In the genomic region with DNA sequence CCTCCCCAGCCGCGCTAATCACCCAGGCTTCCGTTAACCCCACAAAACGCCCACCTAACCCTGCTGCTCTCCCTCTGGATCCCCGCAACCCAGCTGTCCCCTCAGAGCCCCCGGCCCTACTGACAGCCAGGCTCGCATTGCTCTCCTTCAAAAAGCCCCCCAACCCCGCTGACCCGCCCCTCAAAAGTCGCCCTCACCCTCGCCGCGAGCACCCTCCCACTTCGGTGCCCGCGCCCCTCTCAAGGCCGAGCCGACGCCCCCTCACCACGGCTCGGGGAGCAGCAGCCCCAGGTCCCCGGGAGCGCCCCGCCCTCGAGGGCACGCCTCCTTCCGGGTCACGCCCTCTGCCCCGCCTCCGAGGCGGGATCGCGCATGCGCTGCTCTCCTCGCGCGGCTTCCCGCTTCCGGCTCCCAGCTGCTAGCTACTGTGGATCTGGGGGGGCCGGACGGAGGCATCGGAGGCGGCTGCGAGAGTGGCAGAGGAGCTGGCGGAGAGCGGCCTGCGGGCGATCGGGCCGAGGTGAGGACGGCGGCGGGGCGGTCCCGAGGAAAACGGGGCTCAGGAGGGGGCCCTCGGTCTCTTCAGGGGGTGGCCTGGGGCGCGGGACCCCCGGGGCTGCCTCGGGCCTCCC, we compare ENCODE assay signal across 8 cellular contexts. TPM values are rescaled to one million over a fixed set of nuclear protein-coding genes. Genes with fewer than 3 reads are reported as not detected.
DNase-seq lines count a peak whose midpoint lies in the region; ATAC-seq and TF ChIP-seq lines count a peak whose summit lies in the region.

No MANE protein-coding gene starts in this region.

- peak overlapping the region; percentile 51 for H3K27ac ChIP-seq in rectal smooth muscle tissue (ENCODE audit: low read depth, low read length)
- H3K27ac ChIP-seq in uterus: peak overlapping the region; percentile 67 to 81

- intact Hi-C loops in uterus (cut with DNase I; ENCODE audit: low total_unique reads): no loop called here

- peaks cover 12% of the 10 kb centered on the region for H3K4me1 ChIP-seq in rectal smooth muscle tissue (ENCODE audit: control insufficient read depth, insufficient read depth, low read length)
- no peaks in the 10 kb centered on the region for H3K4me1 ChIP-seq in uterus

- H3K36me3 ChIP-seq in rectal smooth muscle tissue (ENCODE audit: control insufficient read depth, insufficient read depth, low read length) (peaks cover 6% of the 10 kb centered on the region), uterus (no peaks in the 10 kb centered on the region)

- DNase-seq in NCI-H1930 (lab: John Stamatoyannopoulos, UW) (peak; percentile 58 to 73), T1000 (lab: John Stamatoyannopoulos, UW) (peak; percentile 88), astrocyte of the hippocampus (ENCODE audit: low read depth, low spot score) (peak; percentile 97), hepatic stellate cell (ENCODE audit: low spot score) (peak; percentile 95), uterus (peak; percentile 84 to 94)

- H3K9ac ChIP-seq in rectal smooth muscle tissue (ENCODE audit: low read length): peak overlapping the region; percentile 57

- ATAC-seq in HG02870 (IDR thresholded peaks at IDR 0.05; ENCODE audit: unreplicated experiment): peak; percentile 62

- H3K4me3 ChIP-seq in rectal smooth muscle tissue (ENCODE audit: low read length) (peak overlapping the region; percentile 81), uterus (peak overlapping the region; percentile 90 to 99)

- TF ChIP-seq POLR2A in uterus (IDR thresholded peaks at IDR 0.05): peak in 1 of 2 donors; percentile 59

- H3K27me3 ChIP-seq in rectal smooth muscle tissue (ENCODE audit: control insufficient read depth, insufficient read depth, low read length) (no peaks in the 10 kb centered on the region), uterus (no peaks in the 10 kb centered on the region)

- H3K9me3 ChIP-seq in uterus: no peaks in the 10 kb centered on the region

- 0 out of 2 replicates have a peak, but pooled peaks have one; percentile 21 for TF ChIP-seq CTCF in GM12874 (IDR thresholded peaks at IDR 0.05; ENCODE audit: insufficient read depth, low read depth, low read length)
- TF ChIP-seq CTCF in uterus (IDR thresholded peaks at IDR 0.05): peak in 2 of 4 experiments; percentile 15 to 31

RNA-seq across cellular contexts. Expression of gene ARHGEF18, which starts 46.1 kb away (rescaled TPM):
- total RNA-seq in uterus: 10 to 100 TPM in 2 of 4 donors, 1 to 10 TPM in 2; 2.6 to 36.4 (median 18.5) TPM

Comparison
In these comparisons a context has a peak if more than half of its experiments do, and no peak if none do; other contexts are left out.
1. Peak in every context shown above with its lines: DNase-seq, ATAC-seq, H3K4me3 ChIP-seq and H3K27ac ChIP-seq.